ENCODE assay signal across 1 cellular context in genomic region chr7:2815523-2816240, GRCh38.
TF ChIP-seq lines count a peak whose summit lies in the region.

No MANE protein-coding gene starts in this region.

TF ChIP-seq in HepG2, 621 proteins besides CTCF, POLR2A, EP300 and RAD21:
- no peak for TF ChIP-seq ZNF44 (CRISPR knock-in tag; IDR thresholded peaks at IDR 0.05)
- no peak for TF ChIP-seq ZNF496 (CRISPR knock-in tag; IDR thresholded peaks at IDR 0.05; ENCODE audit: insufficient replicate concordance)
- TF ChIP-seq ZNF687 (CRISPR knock-in tag; IDR thresholded peaks at IDR 0.05): 0 out of 2 replicates have a peak, but pooled peaks have one; percentile 5
- no peak for TF ChIP-seq ZNF331 (CRISPR knock-in tag; IDR thresholded peaks at IDR 0.05)
- TF ChIP-seq ZNF546 (CRISPR knock-in tag; conservative IDR thresholded peaks at IDR 0.05): no peak
- TF ChIP-seq ZNF263 (CRISPR knock-in tag; IDR thresholded peaks at IDR 0.05): peak; percentile 84
- no peak for TF ChIP-seq TARDBP (CRISPR knock-in tag; IDR thresholded peaks at IDR 0.05)
- no peak for TF ChIP-seq GRHL1 (CRISPR knock-in tag; conservative IDR thresholded peaks at IDR 0.05)
- TF ChIP-seq ZNF670 (CRISPR knock-in tag; IDR thresholded peaks at IDR 0.05; ENCODE audit: borderline replicate concordance): no peak
- no peak for TF ChIP-seq ZNF790 (CRISPR knock-in tag; IDR thresholded peaks at IDR 0.05; ENCODE audit: borderline replicate concordance)
- no peak for TF ChIP-seq POLR2AphosphoS2 (IDR thresholded peaks at IDR 0.05; ENCODE audit: low read depth, low read length)
- TF ChIP-seq KAT2B (IDR thresholded peaks at IDR 0.05; ENCODE audit: borderline replicate concordance, low read depth, low read length): no peak
- no peak for TF ChIP-seq THAP7 (CRISPR knock-in tag; IDR thresholded peaks at IDR 0.05)
- no peak for TF ChIP-seq TOPORS (CRISPR knock-in tag; IDR thresholded peaks at IDR 0.05)
- TF ChIP-seq MLX (CRISPR knock-in tag; IDR thresholded peaks at IDR 0.05): no peak
- TF ChIP-seq IKZF4 (CRISPR knock-in tag; IDR thresholded peaks at IDR 0.05; ENCODE audit: borderline replicate concordance, low read depth, not compliant biosample characterization): no peak
- no peak for TF ChIP-seq RAD51 (IDR thresholded peaks at IDR 0.05; ENCODE audit: borderline replicate concordance)
- no peak for TF ChIP-seq ZNF562 (CRISPR knock-in tag; IDR thresholded peaks at IDR 0.05; ENCODE audit: borderline replicate concordance)
TF ChIP-seq in HepG2: peak in this region for 2.
